23 cellular contexts compared by ENCODE assay signal in the genomic region with DNA sequence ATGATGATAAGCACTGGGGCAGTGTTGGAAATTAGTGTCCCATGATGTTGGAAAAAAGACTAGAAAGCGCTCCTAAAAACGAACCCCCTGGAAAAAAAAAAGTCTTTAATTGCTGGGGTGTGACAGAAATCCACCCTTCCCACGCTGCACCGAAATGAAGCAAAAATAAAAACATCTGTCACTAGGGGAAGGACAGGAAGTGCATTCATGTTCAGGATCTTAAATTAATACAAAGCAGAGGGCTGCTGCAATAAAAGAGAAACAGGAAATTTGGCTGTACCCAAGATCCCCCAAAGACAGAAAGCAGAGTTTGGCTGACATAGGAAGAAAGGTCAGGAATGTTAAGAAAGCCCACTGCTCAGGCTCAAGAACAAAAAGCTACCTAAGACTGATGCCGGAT.
"Had no signal": no experiment of that assay in that cellular context is flagged by ENCODE, and none has a peak within 500 bp of the region (broad histone marks: within the 10 kb centered on the region; RNA-seq: fewer than 3 reads in every experiment).

No MANE protein-coding gene starts in this region.

- H3K9me3 ChIP-seq: SK-N-SH had no signal

- H3K9ac ChIP-seq: SK-N-SH had no signal

- H3K4me2 ChIP-seq: SK-N-SH had no signal

- H3K9me2 ChIP-seq: SK-N-SH had no signal

- ATAC-seq: activated CD8-positive, alpha-beta memory T cell treated with anti-CD3 and anti-CD28 coated beads, Interleukin-2, amount 10 ng/mL, durations not matched to agents 7 days and 5 days; Panc1; Right ventricle myocardium inferior had no signal

- DNase-seq: activated B cell treated with CpG ODN at 0.5 μM for 24 hours; activated CD4-positive, alpha-beta T cell treated with anti-CD3 and anti-CD28 coated beads for 1 hour; activated CD4-positive, alpha-beta T cell treated with anti-CD3 and anti-CD28 coated beads, Interleukin-2, amount 10 ng/mL, durations not matched to agents 24 days and 14 days; activated CD4-positive, alpha-beta T cell treated with anti-CD3 and anti-CD28 coated beads, Interleukin-2, amount 50 U/mL, for 48 hours; activated CD8-positive, alpha-beta memory T cell treated with anti-CD3 and anti-CD28 coated beads, Interleukin-2, amount 10 ng/mL, durations not matched to agents 7 days and 5 days; activated effector memory CD4-positive, alpha-beta T cell treated with Interleukin-2 at 50 U/mL for 16 hours; activated naive CD4-positive, alpha-beta T cell; activated T-cell treated with anti-CD3 and anti-CD28 coated beads, Interleukin-2, amount 50 U/mL, for 24 hours; amniotic stem cell; KG1; MV-4-11; NCI-H1092 treated with DMSO at 0.1 percent for 48 hours; NCI-H1436; NCI-H1694 treated with DMSO at 0.1 percent for 48 hours; NCI-H2081 treated with DMSO at 0.1 percent for 48 hours; NCI-H446 treated with DMSO at 0.1 percent for 48 hours; NCI-H526; NK-92 treated with Interleukin-12 subunit alpha and Interleukin-12 subunit beta, amount 100 ng/mL, for 24 hours; OCI-M1; RPMI8226; SK-N-SH had no signal
